ENCODE assay signal across 29 cellular contexts in genomic region chr6:113111550-113111949, GRCh38.
"Had no signal": no experiment of that assay in that cellular context is flagged by ENCODE, and none has a peak within 500 bp of the region (broad histone marks: within the 10 kb centered on the region; RNA-seq: fewer than 3 reads in every experiment).

No MANE protein-coding gene starts in this region.

- H3K36me3 ChIP-seq: stomach, suprapubic skin, thoracic aorta, thyroid gland, tibial artery, tibial nerve, transverse colon, upper lobe of left lung, upper lobe of right lung, uterus, vagina had no signal

- H3K27me3 ChIP-seq: stomach, suprapubic skin, testis, thyroid gland, tibial artery, tibial nerve, transverse colon, upper lobe of left lung, upper lobe of right lung, uterus, vagina had no signal

- H3K4me1 ChIP-seq: stomach, suprapubic skin, testis, thyroid gland, tibial nerve, transverse colon, upper lobe of left lung, upper lobe of right lung, uterus, vagina had no signal

- H3K27ac Mint-ChIP-seq: stimulated activated effector memory CD8-positive, alpha-beta T cell treated with anti-CD3 and anti-CD28 coated beads, Interleukin-12 subunit alpha, Interleukin-12 subunit beta, amount 100 ng/mL, for 72 hours; stimulated activated memory B cell treated with anti-CD40 and anti-IgM and Interleukin-4, amounts not matched to agents 10 μg/mL and 1 μg/mL and 100 μg/mL, for 72 hours; stimulated activated naive B cell treated with anti-CD40 and anti-IgM and Interleukin-4, amounts not matched to agents 10 μg/mL and 1 μg/mL and 100 μg/mL, for 72 hours; stimulated activated naive CD8-positive, alpha-beta T cell treated with anti-CD3 and anti-CD28 coated beads, Interleukin-15, amount 100 ng/mL, for 72 hours; stimulated activated naive CD8-positive, alpha-beta T cell treated with anti-CD3 and anti-CD28 coated beads, Interleukin-15, Interleukin-2, amounts not matched to agents 100 ng/mL and 50 ng/mL, for 24 hours; type B pancreatic cell had no signal

- H3K9me3 ChIP-seq: testis, thoracic aorta, thyroid gland, upper lobe of right lung, uterus, vagina had no signal

- H3K27ac ChIP-seq: stomach, suprapubic skin, testis, thoracic aorta, thyroid gland, tibial artery, tibial nerve, transverse colon, upper lobe of left lung, upper lobe of right lung, uterus, vagina had no signal

- H3K9me3 Mint-ChIP-seq: stimulated activated naive B cell treated with anti-CD40 and anti-IgM and Interleukin-4, amounts not matched to agents 10 μg/mL and 1 μg/mL and 100 μg/mL, for 72 hours had no signal

- ATAC-seq: stimulated activated effector memory CD8-positive, alpha-beta T cell treated with anti-CD3 and anti-CD28 coated beads, Interleukin-12 subunit alpha, Interleukin-12 subunit beta, amount 100 ng/mL, for 72 hours; stimulated activated memory B cell treated with anti-CD40 and anti-IgM and Interleukin-4, amounts not matched to agents 10 μg/mL and 1 μg/mL and 100 μg/mL, for 72 hours; stimulated activated naive B cell treated with anti-CD40 and anti-IgM and Interleukin-4, amounts not matched to agents 10 μg/mL and 1 μg/mL and 100 μg/mL, for 72 hours; stimulated activated naive CD8-positive, alpha-beta T cell treated with anti-CD3 and anti-CD28 coated beads, Interleukin-15, amount 100 ng/mL, for 72 hours; stimulated activated naive CD8-positive, alpha-beta T cell treated with anti-CD3 and anti-CD28 coated beads, Interleukin-15, Interleukin-2, amounts not matched to agents 100 U/mL and 50 U/mL, for 24 hours; upper lobe of right lung had no signal

- H3K27me3 Mint-ChIP-seq: stimulated activated naive CD8-positive, alpha-beta T cell treated with anti-CD3 and anti-CD28 coated beads, Interleukin-15, amount 100 ng/mL, for 72 hours; stimulated activated naive CD8-positive, alpha-beta T cell treated with anti-CD3 and anti-CD28 coated beads, Interleukin-15, Interleukin-2, amounts not matched to agents 100 ng/mL and 50 ng/mL, for 24 hours; type B pancreatic cell had no signal

- DNase-seq: stimulated activated CD4-positive, alpha-beta T cell treated with anti-CD3 and anti-CD28 coated beads, Interleukin-2, amount 100 ng/mL, for 48 hours; stimulated activated CD4-positive, alpha-beta T cell treated with anti-CD3 and anti-CD28 coated beads, Interleukin-4, amount 100 ng/mL, for 1 hour; stimulated activated CD4-positive, alpha-beta T cell treated with anti-CD3 and anti-CD28 coated beads, Interleukin-4, amount 100 ng/mL, for 24 hours; stimulated activated CD4-positive, alpha-beta T cell treated with anti-CD3 and anti-CD28 coated beads, Interleukin-4, amount 100 ng/mL, for 4 hours; stimulated activated CD8-positive, alpha-beta memory T cell treated with anti-CD3 and anti-CD28 coated beads, Interleukin-4, amount 100 ng/mL, for 48 hours; stimulated activated naive B cell treated with anti-CD40 and anti-IgM and Interleukin-4, amounts not matched to agents 10 μg/mL and 1 μg/mL and 100 μg/mL, for 72 hours; stimulated activated naive CD4-positive, alpha-beta T cell; stimulated activated naive CD4-positive, alpha-beta T cell treated with Interleukin-2 at 50 U/mL for 16 hours; stimulated activated naive CD8-positive, alpha-beta T cell treated with anti-CD3 and anti-CD28 coated beads, Interleukin-15, amount 100 ng/mL, for 72 hours; stimulated activated naive CD8-positive, alpha-beta T cell treated with anti-CD3 and anti-CD28 coated beads, Interleukin-15, Interleukin-2, amounts not matched to agents 100 U/mL and 50 U/mL, for 24 hours; stomach; substantia nigra; testis; thyroid gland; tibial artery; transverse colon; trophoblast cell; upper lobe of left lung; upper lobe of right lung; uterus had no signal

- FAIRE-seq: urothelium cell line had no signal

- H3K4me3 ChIP-seq: stomach, suprapubic skin, testis, thoracic aorta, thyroid gland, tibial artery, tibial nerve, transverse colon, upper lobe of left lung, upper lobe of right lung, uterus, vagina had no signal

- H3K4me3 Mint-ChIP-seq: stimulated activated effector memory CD8-positive, alpha-beta T cell treated with anti-CD3 and anti-CD28 coated beads, Interleukin-12 subunit alpha, Interleukin-12 subunit beta, amount 100 ng/mL, for 72 hours; stimulated activated memory B cell treated with anti-CD40 and anti-IgM and Interleukin-4, amounts not matched to agents 10 μg/mL and 1 μg/mL and 100 μg/mL, for 72 hours; stimulated activated naive B cell treated with anti-CD40 and anti-IgM and Interleukin-4, amounts not matched to agents 10 μg/mL and 1 μg/mL and 100 μg/mL, for 72 hours; stimulated activated naive CD8-positive, alpha-beta T cell treated with anti-CD3 and anti-CD28 coated beads, Interleukin-15, amount 100 ng/mL, for 72 hours; stimulated activated naive CD8-positive, alpha-beta T cell treated with anti-CD3 and anti-CD28 coated beads, Interleukin-15, Interleukin-2, amounts not matched to agents 100 ng/mL and 50 ng/mL, for 24 hours; type B pancreatic cell had no signal

- H3K36me3 Mint-ChIP-seq: stimulated activated effector memory CD8-positive, alpha-beta T cell treated with anti-CD3 and anti-CD28 coated beads, Interleukin-12 subunit alpha, Interleukin-12 subunit beta, amount 100 ng/mL, for 72 hours; stimulated activated memory B cell treated with anti-CD40 and anti-IgM and Interleukin-4, amounts not matched to agents 10 μg/mL and 1 μg/mL and 100 μg/mL, for 72 hours; stimulated activated naive B cell treated with anti-CD40 and anti-IgM and Interleukin-4, amounts not matched to agents 10 μg/mL and 1 μg/mL and 100 μg/mL, for 72 hours; type B pancreatic cell had no signal

- H3K4me1 Mint-ChIP-seq: stimulated activated effector memory CD8-positive, alpha-beta T cell treated with anti-CD3 and anti-CD28 coated beads, Interleukin-12 subunit alpha, Interleukin-12 subunit beta, amount 100 ng/mL, for 72 hours; stimulated activated memory B cell treated with anti-CD40 and anti-IgM and Interleukin-4, amounts not matched to agents 10 μg/mL and 1 μg/mL and 100 μg/mL, for 72 hours; stimulated activated naive B cell treated with anti-CD40 and anti-IgM and Interleukin-4, amounts not matched to agents 10 μg/mL and 1 μg/mL and 100 μg/mL, for 72 hours; stimulated activated naive CD8-positive, alpha-beta T cell treated with anti-CD3 and anti-CD28 coated beads, Interleukin-15, amount 100 ng/mL, for 72 hours had no signal
